8 cellular contexts compared by ENCODE assay signal in the genomic region with DNA sequence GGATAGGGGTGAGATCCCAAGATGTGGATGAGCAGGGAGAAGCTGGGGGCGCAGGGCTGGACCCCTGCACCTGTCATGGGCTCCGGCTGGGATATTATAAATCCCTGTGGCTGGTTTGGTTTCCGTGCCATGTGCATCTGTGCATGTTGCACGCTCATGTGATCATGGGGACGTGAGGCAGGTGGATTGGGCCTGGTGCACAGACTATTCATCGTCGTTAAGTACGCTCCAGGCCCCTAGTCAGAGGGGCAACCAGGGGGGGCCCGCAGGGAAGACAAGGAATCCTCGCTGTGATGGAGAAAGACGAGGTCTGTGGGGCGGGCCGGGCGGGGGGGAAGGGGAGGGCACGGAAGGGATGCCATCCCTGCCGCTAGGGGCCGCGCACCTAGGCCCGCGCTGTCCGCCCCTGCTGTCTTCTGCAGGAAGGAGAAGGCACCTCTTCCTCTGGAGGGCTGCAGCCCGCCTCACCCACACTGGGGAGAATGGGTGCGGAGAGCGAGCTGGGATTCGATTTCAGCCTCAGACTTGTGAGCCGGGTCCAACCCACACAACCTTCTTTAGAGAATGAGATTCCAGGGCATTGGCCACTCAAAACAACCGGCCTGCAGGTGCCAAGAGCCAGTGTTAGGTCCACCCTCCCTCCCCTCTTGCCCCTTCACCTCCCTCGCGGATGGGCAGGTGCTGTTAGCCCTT. TPM values are rescaled to one million over a fixed set of nuclear protein-coding genes. Genes with fewer than 3 reads are reported as not detected.
DNase-seq lines count a peak whose midpoint lies in the region; ATAC-seq and TF ChIP-seq lines count a peak whose summit lies in the region.

No MANE protein-coding gene starts in this region.

- POLR2A ChIA-PET in activated CD4-positive, alpha-beta memory T cell treated with anti-CD3 and anti-CD28 coated beads, Interleukin-2, amount 10 ng/mL, durations not matched to agents 7 days and 5 days (lab: Charles Lee): interaction anchor here (0.6 to 3.6 kb wide), 3 partner anchors 12 to 65 kb away, joined by 3 to 30 read pairs (median 3); no protein-coding TSS in a partner anchor

- peak; percentile 19 for DNase-seq in stimulated activated CD4-positive, alpha-beta T cell treated with anti-CD3 and anti-CD28 coated beads, Interleukin-4, amount 100 ng/mL, for 1 hour
- no peak for DNase-seq in stimulated activated CD4-positive, alpha-beta T cell treated with anti-CD3 and anti-CD28 coated beads, Interleukin-4, amount 100 ng/mL, for 24 hours
- peak; percentile 33 for DNase-seq in activated CD4-positive, alpha-beta memory T cell treated with anti-CD3 and anti-CD28 coated beads, Interleukin-2, amount 10 ng/mL, durations not matched to agents 7 days and 5 days
- DNase-seq in hepatocyte (ENCODE audit: low spot score) (no peak), ureter (ENCODE audit: low spot score) (no peak)
- no peak for DNase-seq in stimulated activated naive CD8-positive, alpha-beta T cell treated with anti-CD3 and anti-CD28 coated beads, Interleukin-15, amount 100 ng/mL, for 72 hours

- ATAC-seq in stimulated activated naive CD8-positive, alpha-beta T cell treated with anti-CD3 and anti-CD28 coated beads, Interleukin-15, amount 100 ng/mL, for 72 hours: no peak
- ATAC-seq in HG02840 (IDR thresholded peaks at IDR 0.05; ENCODE audit: low FRiP score, unreplicated experiment) (no peak), GM21360 (IDR thresholded peaks at IDR 0.05; ENCODE audit: unreplicated experiment) (no peak)

- CTCF ChIA-PET in activated CD4-positive, alpha-beta memory T cell treated with anti-CD3 and anti-CD28 coated beads, Interleukin-2, amount 10 ng/mL, durations not matched to agents 7 days and 5 days (lab: Charles Lee): no interaction called here

- no peaks in the 10 kb centered on the region for H3K9me2 ChIP-seq in hepatocyte (replicated peaks; ENCODE audit: insufficient read depth)

- peak overlapping the region; percentile 99 for H3K4me3 Mint-ChIP-seq in activated CD4-positive, alpha-beta memory T cell treated with anti-CD3 and anti-CD28 coated beads, Interleukin-2, amount 10 ng/mL, durations not matched to agents 7 days and 5 days
- peak overlapping the region; percentile 98 to 100 for H3K4me3 Mint-ChIP-seq in stimulated activated naive CD8-positive, alpha-beta T cell treated with anti-CD3 and anti-CD28 coated beads, Interleukin-15, amount 100 ng/mL, for 72 hours

- no peaks in the 10 kb centered on the region for H3K9me3 ChIP-seq in hepatocyte (ENCODE audit: low read depth)

- peak; percentile 21 for TF ChIP-seq CTCF in hepatocyte (IDR thresholded peaks at IDR 0.05; ENCODE audit: poor library complexity)

- peaks cover 10% of the 10 kb centered on the region for H3K4me1 ChIP-seq in hepatocyte (ENCODE audit: insufficient read depth)

- H3K27ac ChIP-seq in hepatocyte: no peak overlapping the region

- peak overlapping the region; percentile 81 for H3K4me2 ChIP-seq in hepatocyte

- H2AFZ ChIP-seq in hepatocyte: peak overlapping the region; percentile 46

- H3K9me3 Mint-ChIP-seq in activated CD4-positive, alpha-beta memory T cell treated with anti-CD3 and anti-CD28 coated beads, Interleukin-2, amount 10 ng/mL, durations not matched to agents 7 days and 5 days: no peaks in the 10 kb centered on the region
- no peaks in the 10 kb centered on the region for H3K9me3 Mint-ChIP-seq in stimulated activated naive CD8-positive, alpha-beta T cell treated with anti-CD3 and anti-CD28 coated beads, Interleukin-15, amount 100 ng/mL, for 72 hours

- H3K4me1 Mint-ChIP-seq in activated CD4-positive, alpha-beta memory T cell treated with anti-CD3 and anti-CD28 coated beads, Interleukin-2, amount 10 ng/mL, durations not matched to agents 7 days and 5 days: peaks cover 43% of the 10 kb centered on the region
- peaks cover 43% of the 10 kb centered on the region for H3K4me1 Mint-ChIP-seq in stimulated activated naive CD8-positive, alpha-beta T cell treated with anti-CD3 and anti-CD28 coated beads, Interleukin-15, amount 100 ng/mL, for 72 hours

- H3K4me3 ChIP-seq in hepatocyte: no peak overlapping the region

- H3K27ac Mint-ChIP-seq in activated CD4-positive, alpha-beta memory T cell treated with anti-CD3 and anti-CD28 coated beads, Interleukin-2, amount 10 ng/mL, durations not matched to agents 7 days and 5 days: peak overlapping the region; percentile 96
- peak overlapping the region in 1 of 2 donors; percentile 95 for H3K27ac Mint-ChIP-seq in stimulated activated naive CD8-positive, alpha-beta T cell treated with anti-CD3 and anti-CD28 coated beads, Interleukin-15, amount 100 ng/mL, for 72 hours

- peaks cover 5% of the 10 kb centered on the region for H3K27me3 ChIP-seq in hepatocyte

- 33% methylated on average over 21 of the region's 29 CpGs for WGBS in hepatocyte (ENCODE audit: low lambda C conversion rate, missing lambda C conversion rate)

- H3K36me3 Mint-ChIP-seq in activated CD4-positive, alpha-beta memory T cell treated with anti-CD3 and anti-CD28 coated beads, Interleukin-2, amount 10 ng/mL, durations not matched to agents 7 days and 5 days (ENCODE audit: low read depth): peaks cover 31% of the 10 kb centered on the region

- H3K36me3 ChIP-seq in hepatocyte (replicated peaks; ENCODE audit: insufficient read depth, low read depth): no peaks in the 10 kb centered on the region

- H3K27me3 Mint-ChIP-seq in activated CD4-positive, alpha-beta memory T cell treated with anti-CD3 and anti-CD28 coated beads, Interleukin-2, amount 10 ng/mL, durations not matched to agents 7 days and 5 days: no peaks in the 10 kb centered on the region
- H3K27me3 Mint-ChIP-seq in stimulated activated naive CD8-positive, alpha-beta T cell treated with anti-CD3 and anti-CD28 coated beads, Interleukin-15, amount 100 ng/mL, for 72 hours: no peaks in the 10 kb centered on the region

- no peaks in the 10 kb centered on the region for H3K79me2 ChIP-seq in hepatocyte

- no peaks in the 10 kb centered on the region for H4K20me1 ChIP-seq in hepatocyte (ENCODE audit: insufficient read depth, poor library complexity, severe bottlenecking)

RNA-seq across cellular contexts. Expression of a gene that starts 0.8 kb away (rescaled TPM):
- 10 to 100 TPM; 51.5 to 52.7 TPM for total RNA-seq in activated CD4-positive, alpha-beta memory T cell treated with anti-CD3 and anti-CD28 coated beads, Interleukin-2, amount 10 ng/mL, durations not matched to agents 7 days and 5 days
- 2.6 and 2.7 TPM in 2 replicates for total RNA-seq in hepatocyte
- polyA plus RNA-seq in hepatocyte: 2.1 and 2.4 TPM in 2 replicates
- 11.3 TPM for total RNA-seq in ureter

Comparison
In these comparisons a context has a peak if more than half of its experiments do, and no peak if none do; other contexts are left out.
1. DNase-seq: peak in stimulated activated CD4-positive, alpha-beta T cell treated with anti-CD3 and anti-CD28 coated beads, Interleukin-4, amount 100 ng/mL, for 1 hour (single experiment) and activated CD4-positive, alpha-beta memory T cell treated with anti-CD3 and anti-CD28 coated beads, Interleukin-2, amount 10 ng/mL, durations not matched to agents 7 days and 5 days (single experiment); none in stimulated activated CD4-positive, alpha-beta T cell treated with anti-CD3 and anti-CD28 coated beads, Interleukin-4, amount 100 ng/mL, for 24 hours (single experiment), hepatocyte (single experiment), stimulated activated naive CD8-positive, alpha-beta T cell treated with anti-CD3 and anti-CD28 coated beads, Interleukin-15, amount 100 ng/mL, for 72 hours (0 of 2) and ureter (single experiment).